In genomic region chr1:9589719-9590157, GRCh38 we compare ENCODE assay signal across 8 cellular contexts. TPM values are rescaled to one million over a fixed set of nuclear protein-coding genes. Genes with fewer than 3 reads are reported as not detected.
DNase-seq lines count a peak whose midpoint lies in the region; ATAC-seq and TF ChIP-seq lines count a peak whose summit lies in the region.

No MANE protein-coding gene starts in this region.

- H3K79me2 ChIP-seq in GM23338 (replicated peaks; ENCODE audit: insufficient read depth) (peaks cover 56% of the 10 kb centered on the region), parathyroid adenoma (peaks cover 10% of the 10 kb centered on the region)

- TF ChIP-seq CTCF in GM23338 (conservative IDR thresholded peaks at IDR 0.05; ENCODE audit: low read depth in 2 of 2) (no peak), esophagus muscularis mucosa (IDR thresholded peaks at IDR 0.05) (no peak), parathyroid adenoma (IDR thresholded peaks at IDR 0.05) (no peak)

- H3K4me1 Mint-ChIP-seq in GM23338: peaks cover 39% of the 10 kb centered on the region

- no peak for TF ChIP-seq EP300 in esophagus muscularis mucosa (IDR thresholded peaks at IDR 0.05)

- peak overlapping the region; percentile 85 for H3K4me3 Mint-ChIP-seq in GM23338

- peaks cover 30% of the 10 kb centered on the region for H4K20me1 ChIP-seq in GM23338 (replicated peaks; ENCODE audit: insufficient read depth)

- no peak for ATAC-seq in GM23338
- no peak for ATAC-seq in GM18511 (IDR thresholded peaks at IDR 0.05; ENCODE audit: unreplicated experiment)
- no peak for ATAC-seq in HG03196 (IDR thresholded peaks at IDR 0.05; ENCODE audit: unreplicated experiment)

- no peak for DNase-seq in GM23338 (ENCODE audit: low spot score)
- DNase-seq in RPMI8226: peak; percentile 14
- no peak for DNase-seq in esophagus muscularis mucosa (ENCODE audit: extremely low spot score)
- no peak for DNase-seq in cerebellar nuclear complex (lab: John Stamatoyannopoulos, UW)
- DNase-seq in medulla oblongata (ENCODE audit: extremely low spot score): no peak

- no peaks in the 10 kb centered on the region for H3K9me2 ChIP-seq in GM23338 (ENCODE audit: insufficient read depth)

- H3K36me3 ChIP-seq in GM23338 (ENCODE audit: insufficient read depth): no peaks in the 10 kb centered on the region
- H3K36me3 ChIP-seq in esophagus muscularis mucosa: peaks cover 0 to under 1% (median 0%) of the 10 kb centered on the region in 4 donors
- H3K36me3 ChIP-seq in parathyroid adenoma (ENCODE audit: control insufficient read depth, insufficient read depth, low read length): no peaks in the 10 kb centered on the region

- no peaks in the 10 kb centered on the region for H3K9me3 ChIP-seq in esophagus muscularis mucosa
- H3K9me3 ChIP-seq in parathyroid adenoma (ENCODE audit: control insufficient read depth, low read length): no peaks in the 10 kb centered on the region

- H3K27ac ChIP-seq in GM23338 (ENCODE audit: low read depth) (no peak overlapping the region), esophagus muscularis mucosa (replicated peaks in 1 of 4) (peak overlapping the region; percentile 75 to 86 (median 84)), parathyroid adenoma (no peak overlapping the region)

- peak overlapping the region; percentile 83 for H3K4me3 ChIP-seq in GM23338
- peak overlapping the region; percentile 70 to 91 (median 82) for H3K4me3 ChIP-seq in esophagus muscularis mucosa
- peak overlapping the region; percentile 63 for H3K4me3 ChIP-seq in parathyroid adenoma (ENCODE audit: low read depth, low read length)

- 0 out of 2 replicates have a peak, but pooled peaks cover 2% of the 10 kb centered on the region for H3F3A ChIP-seq in GM23338 (replicated peaks; ENCODE audit: low read depth)

- H3K27me3 Mint-ChIP-seq in GM23338 (ENCODE audit: insufficient read depth, low read depth, poor library complexity): peaks cover 2% of the 10 kb centered on the region

- H3K4me1 ChIP-seq in GM23338 (ENCODE audit: insufficient read depth) (peaks cover 34% of the 10 kb centered on the region; the same call in 1 of the 2 replicates), esophagus muscularis mucosa (peaks cover 49 to 65% (median 54%) of the 10 kb centered on the region in 4 donors), parathyroid adenoma (peaks cover 12% of the 10 kb centered on the region)

- H3K27me3 ChIP-seq in GM23338 (ENCODE audit: insufficient read depth) (no peaks in the 10 kb centered on the region), esophagus muscularis mucosa (no peaks in the 10 kb centered on the region), parathyroid adenoma (ENCODE audit: control insufficient read depth, insufficient read depth, low read length) (no peaks in the 10 kb centered on the region)

- H3K36me3 Mint-ChIP-seq in GM23338 (ENCODE audit: low read depth): no peaks in the 10 kb centered on the region

- intact Hi-C loops in esophagus muscularis mucosa (cut with DNase I): no loop called here

- H2AFZ ChIP-seq in GM23338 (0 out of 2 replicates have a peak overlapping the region, but pooled peaks have one; percentile 76), parathyroid adenoma (peak overlapping the region; percentile 53)

- H3K4me2 ChIP-seq in GM23338: peak overlapping the region; percentile 98
- peak overlapping the region; percentile 74 for H3K4me2 ChIP-seq in parathyroid adenoma (ENCODE audit: low read length)

- no peak overlapping the region for H3K9ac ChIP-seq in parathyroid adenoma

- 12% methylated on average over 4 of the region's 6 CpGs for WGBS in esophagus muscularis mucosa

- no peak for TF ChIP-seq POLR2A in esophagus muscularis mucosa (IDR thresholded peaks at IDR 0.05; ENCODE audit: low read depth)

- no peak overlapping the region for H3K27ac Mint-ChIP-seq in GM23338

- peaks cover 3% of the 10 kb centered on the region; the same call in 2 of the 3 replicates for H3K9me3 Mint-ChIP-seq in GM23338

TF ChIP-seq in GM23338, 12 proteins besides CTCF, POLR2A, EP300 and RAD21 (continues in another document):
- TF ChIP-seq ZNF331 (CRISPR knock-in tag; IDR thresholded peaks at IDR 0.05; ENCODE audit: low read depth): no peak
- TF ChIP-seq STAT1 (IDR thresholded peaks at IDR 0.05; ENCODE audit: unreplicated experiment): no peak
- TF ChIP-seq POLR2AphosphoS5 (IDR thresholded peaks at IDR 0.05; ENCODE audit: low read depth): no peak
- no peak for TF ChIP-seq CREB1 (CRISPR knock-in tag; IDR thresholded peaks at IDR 0.05; ENCODE audit: low read depth)
- no peak for TF ChIP-seq EZH2phosphoT487 (IDR thresholded peaks at IDR 0.05; ENCODE audit: unreplicated experiment)
- TF ChIP-seq ZNF114 (CRISPR knock-in tag; IDR thresholded peaks at IDR 0.05): no peak
- no peak for TF ChIP-seq NANOG (IDR thresholded peaks at IDR 0.05; ENCODE audit: borderline replicate concordance)
- TF ChIP-seq ZNF462 (CRISPR knock-in tag; IDR thresholded peaks at IDR 0.05): no peak
- no peak for TF ChIP-seq ETS1 (IDR thresholded peaks at IDR 0.05)
- TF ChIP-seq JUNB (IDR thresholded peaks at IDR 0.05; ENCODE audit: unreplicated experiment): no peak

RNA-seq across cellular contexts. Expression of gene TMEM201, which starts 1.0 kb away (rescaled TPM):
- 24.5 and 27.2 TPM in 2 replicates for total RNA-seq in GM23338 (2014; rRNA removed; shearing (Covaris generic))
- polyA plus RNA-seq in GM23338 (2016; fragmentation: Nextera tagmentation; extraction: Ambion mirVana): 11.6 and 11.8 TPM in 2 replicates
- 10 to 100 TPM in 1 of 4 donors, 1 to 10 TPM in 3; 6.8 to 10.5 (median 8.2) TPM for total RNA-seq in esophagus muscularis mucosa

RNA-seq across cellular contexts. Expression of gene SLC25A33, which starts 50.5 kb away (rescaled TPM):
- total RNA-seq in GM23338 (2014; rRNA removed; shearing (Covaris generic)): 18.8 and 21.0 TPM in 2 replicates
- 12.8 and 13.3 TPM in 2 replicates for polyA plus RNA-seq in GM23338 (2016; fragmentation: Nextera tagmentation; extraction: Ambion mirVana)
- total RNA-seq in esophagus muscularis mucosa: 10 to 100 TPM in 1 of 4 donors, 1 to 10 TPM in 3; 5.1 to 15.6 (median 8.9) TPM

Comparison
In these comparisons a context has a peak if more than half of its experiments do, and no peak if none do; other contexts are left out.
1. H3K27ac ChIP-seq: peak in esophagus muscularis mucosa (4 of 4); none in GM23338 (single experiment) and parathyroid adenoma (single experiment).
2. Peak in every context shown above with its lines, with median percentiles within 50 percentile points of each other: H3K4me3 ChIP-seq.